8 cellular contexts compared by ENCODE assay signal in genomic region chr2:69012310-69013122, GRCh38. TPM values are rescaled to one million over a fixed set of nuclear protein-coding genes. Genes with fewer than 3 reads are reported as not detected.
DNase-seq lines count a peak whose midpoint lies in the region; ATAC-seq and TF ChIP-seq lines count a peak whose summit lies in the region.

No MANE protein-coding gene starts in this region.

- H3K27me3 Mint-ChIP-seq in activated naive CD4-positive, alpha-beta T cell treated with anti-CD3 and anti-CD28 coated beads, Interleukin-2, amount 10 ng/mL, durations not matched to agents 7 days and 5 days = peaks cover 70% of the 10 kb centered on the region
- H3K27me3 Mint-ChIP-seq in osteocyte (ENCODE audit: unreplicated experiment) = no peaks in the 10 kb centered on the region

- CTCF ChIA-PET in activated naive CD4-positive, alpha-beta T cell treated with anti-CD3 and anti-CD28 coated beads, Interleukin-2, amount 10 ng/mL, durations not matched to agents 7 days and 5 days (lab: Charles Lee) = interaction anchor here (0.6 to 1.4 kb wide), 5 partner anchors 10 to 696 kb away, joined by 3 to 7 read pairs (median 3); no protein-coding TSS in a partner anchor

- H3K9me3 ChIP-seq in cardiac muscle cell (ENCODE audit: low read depth) = no peaks in the 10 kb centered on the region

- no peaks in the 10 kb centered on the region for H3K36me3 ChIP-seq in cardiac muscle cell

- DNase-seq in DMS114 treated with DMSO at 0.1 percent for 48 hours (lab: John Stamatoyannopoulos, UW; ENCODE audit: unreplicated experiment) (peak; percentile 27), RPMI8226 (peak; percentile 40), cardiac muscle cell (ENCODE audit: low read depth in 1 of 2, low spot score in 1 of 2) (peak in 1 of 2 donors; percentile 75), osteocyte (ENCODE audit: extremely low spot score, unreplicated experiment) (peak; percentile 90)
- peak; percentile 60 for DNase-seq in activated naive CD4-positive, alpha-beta T cell treated with anti-CD3 and anti-CD28 coated beads, Interleukin-2, amount 10 ng/mL, durations not matched to agents 7 days and 5 days

- no peak overlapping the region for H3K27ac Mint-ChIP-seq in activated naive CD4-positive, alpha-beta T cell treated with anti-CD3 and anti-CD28 coated beads, Interleukin-2, amount 10 ng/mL, durations not matched to agents 7 days and 5 days
- peak overlapping the region; percentile 92 for H3K27ac Mint-ChIP-seq in osteocyte (ENCODE audit: unreplicated experiment)

- peaks cover 22% of the 10 kb centered on the region for H3K4me1 ChIP-seq in cardiac muscle cell (ENCODE audit: low read depth)

- ATAC-seq in HG03432 (IDR thresholded peaks at IDR 0.05; ENCODE audit: unreplicated experiment) = peak; percentile 43
- no peak for ATAC-seq in GM21528 (IDR thresholded peaks at IDR 0.05; ENCODE audit: low FRiP score, unreplicated experiment)
- no peak for ATAC-seq in HG03457 (IDR thresholded peaks at IDR 0.05; ENCODE audit: unreplicated experiment)

- H3K9me3 Mint-ChIP-seq in activated naive CD4-positive, alpha-beta T cell treated with anti-CD3 and anti-CD28 coated beads, Interleukin-2, amount 10 ng/mL, durations not matched to agents 7 days and 5 days = no peaks in the 10 kb centered on the region
- no peaks in the 10 kb centered on the region for H3K9me3 Mint-ChIP-seq in osteocyte (ENCODE audit: unreplicated experiment)

- no peak overlapping the region for H3K27ac ChIP-seq in cardiac muscle cell

- peaks cover 14% of the 10 kb centered on the region for H3K4me1 Mint-ChIP-seq in activated naive CD4-positive, alpha-beta T cell treated with anti-CD3 and anti-CD28 coated beads, Interleukin-2, amount 10 ng/mL, durations not matched to agents 7 days and 5 days
- H3K4me1 Mint-ChIP-seq in osteocyte (ENCODE audit: unreplicated experiment) = peaks cover 26% of the 10 kb centered on the region

- peak overlapping the region; percentile 96 for H3K4me3 ChIP-seq in cardiac muscle cell

- H3K4me3 Mint-ChIP-seq in activated naive CD4-positive, alpha-beta T cell treated with anti-CD3 and anti-CD28 coated beads, Interleukin-2, amount 10 ng/mL, durations not matched to agents 7 days and 5 days = peak overlapping the region; percentile 75
- peak overlapping the region; percentile 97 for H3K4me3 Mint-ChIP-seq in osteocyte (ENCODE audit: unreplicated experiment)

- TF ChIP-seq CTCF in cardiac muscle cell (IDR thresholded peaks at IDR 0.05; ENCODE audit: low read depth, low read length) (peak; percentile 82), osteocyte (IDR thresholded peaks at IDR 0.05) (peak; percentile 86)

- no peaks in the 10 kb centered on the region for H3K27me3 ChIP-seq in cardiac muscle cell

- no peaks in the 10 kb centered on the region for H3K36me3 Mint-ChIP-seq in activated naive CD4-positive, alpha-beta T cell treated with anti-CD3 and anti-CD28 coated beads, Interleukin-2, amount 10 ng/mL, durations not matched to agents 7 days and 5 days
- H3K36me3 Mint-ChIP-seq in osteocyte (ENCODE audit: unreplicated experiment) = no peaks in the 10 kb centered on the region

RNA-seq across cellular contexts. Expression of gene ANTXR1, which starts 0.5 kb away (rescaled TPM):
- total RNA-seq in cardiac muscle cell (26.8 and 36.0 TPM in 2 replicates), osteocyte (144 and 149 TPM in 2 replicates)
- 24.0 and 25.6 TPM in 2 replicates for polyA plus RNA-seq in cardiac muscle cell

RNA-seq across cellular contexts. Expression of gene GKN1, which starts 38.1 kb away (rescaled TPM):
- total RNA-seq in cardiac muscle cell = not detected in 2 replicates
- not detected in 2 replicates for polyA plus RNA-seq in cardiac muscle cell
- total RNA-seq in osteocyte = not detected in 2 replicates

RNA-seq across cellular contexts. Expression of gene GKN2, which starts 59.8 kb away (rescaled TPM):
- not detected in 2 replicates for total RNA-seq in cardiac muscle cell
- not detected in 2 replicates for polyA plus RNA-seq in cardiac muscle cell
- total RNA-seq in osteocyte = not detected in 2 replicates
